Comparison of ENCODE assay signal across 10 cellular contexts in genomic region chr1:155892801-155893200, GRCh38. TPM values are rescaled to one million over a fixed set of nuclear protein-coding genes. Genes with fewer than 3 reads are reported as not detected.
A peak's percentile ranks its signal among the peaks of the same experiment; 100 is the strongest.
DNase-seq lines count a peak whose midpoint lies in the region; ATAC-seq, FAIRE-seq and TF ChIP-seq lines count a peak whose summit lies in the region.
"Had no signal": no experiment of that assay in that cellular context is flagged by ENCODE, and none has a peak within 500 bp of the region (broad histone marks: within the 10 kb centered on the region; RNA-seq: fewer than 3 reads in every experiment).

No MANE protein-coding gene starts in this region.

- no peak for DNase-seq in heart right ventricle
- DNase-seq in left cardiac atrium = no peak
- no peak for DNase-seq in K562 (ENCODE audit: extremely low read depth in 1 of 4, low spot score in 3 of 4)
- DNase-seq in left colon = no peak
- DNase-seq in upper lobe of left lung = no peak
- DNase-seq in stimulated activated CD4-positive, alpha-beta T cell treated with anti-CD3 and anti-CD28 coated beads, Interleukin-4, amount 100 ng/mL, for 1 hour = no peak
- DNase-seq in DMS114 treated with DMSO at 0.1 percent for 48 hours (lab: John Stamatoyannopoulos, UW; ENCODE audit: unreplicated experiment) = no peak
- DNase-seq: NCI-H1048 had no signal

- H3K36me3 ChIP-seq in heart right ventricle = peaks cover 0 to 35% (median 14%) of the 10 kb centered on the region in 9 donors
- peaks cover 12% of the 10 kb centered on the region for H3K36me3 ChIP-seq in K562 (ENCODE audit: control insufficient read depth, insufficient read depth, low read length)
- peaks cover 0 to 20% (median 15%) of the 10 kb centered on the region in 4 donors for H3K36me3 ChIP-seq in upper lobe of left lung

- no peaks in the 10 kb centered on the region for H4K20me1 ChIP-seq in K562 (replicated peaks; ENCODE audit: control insufficient read depth, insufficient read depth, low read length)

- intact Hi-C loops in heart right ventricle (cut with DNase I) (no loop called here), left cardiac atrium (cut with DNase I) (no loop called here), K562 (cut with micrococcal nuclease) (no loop called here), left colon (cut with DNase I, micrococcal nuclease) (no loop called here)

- no peak overlapping the region; a peak in 1 of 4 replicates for H3K9ac ChIP-seq in K562 (ENCODE audit: insufficient read depth in 1 of 2, low read depth in 2 of 2, low read length in 2 of 2)

- 57 to 59% methylated on average over 3 of the region's 3 CpGs for WGBS in heart right ventricle, 2 donors
- WGBS in K562 (ENCODE audit: insufficient coverage, low coverage, missing lambda C conversion rate) = 5% methylated on average over 3 of the region's 3 CpGs
- 36 to 57% methylated on average over 3 of the region's 3 CpGs for WGBS in upper lobe of left lung, 2 donors

- no peak overlapping the region for H2AFZ ChIP-seq in K562 (ENCODE audit: low read depth, low read length)

- H3K9me3 ChIP-seq in heart right ventricle (no peaks in the 10 kb centered on the region), K562 (replicated peaks; ENCODE audit: control insufficient read depth, insufficient read depth, low read depth, low read length) (no peaks in the 10 kb centered on the region), upper lobe of left lung (no peaks in the 10 kb centered on the region)

- H3K27me3 ChIP-seq in heart right ventricle (no peaks in the 10 kb centered on the region), K562 (ENCODE audit: control insufficient read depth in 2 of 2, insufficient read depth in 2 of 2, low read length in 2 of 2) (no peaks in the 10 kb centered on the region), upper lobe of left lung (no peaks in the 10 kb centered on the region)

- in situ Hi-C loops in K562 (cut with MboI) = no loop called here

- BruUV-seq in K562 (replicated peaks; lab: Mats Ljungman, UMichigan) = no TSS peak

- H3K4me3 ChIP-seq in heart right ventricle (no peak overlapping the region), K562 (no peak overlapping the region), upper lobe of left lung (no peak overlapping the region)

- CTCF ChIA-PET in K562 (lab: Yijun Ruan, JAX; ENCODE audit: low intra/inter-chr PET ratio) = no interaction called here

- no peaks in the 10 kb centered on the region for H3K79me2 ChIP-seq in K562 (ENCODE audit: control insufficient read depth, insufficient read depth, low read length)

- H3K4me1 ChIP-seq in heart right ventricle (peaks cover 0 to 34% (median 19%) of the 10 kb centered on the region in 9 donors), K562 (replicated peaks in 1 of 2; ENCODE audit: control insufficient read depth in 2 of 2, insufficient read depth in 2 of 2, low read length in 2 of 2) (peaks cover 0 to 4% of the 10 kb centered on the region in 2 experiments; a peak in 3 of 5 replicates), upper lobe of left lung (peaks cover 16 to 19% (median 18%) of the 10 kb centered on the region in 4 donors)

- TF ChIP-seq CTCF in heart right ventricle (IDR thresholded peaks at IDR 0.05) (no peak), K562 (IDR thresholded peaks at IDR 0.05 in 2 of 3, conservative IDR thresholded peaks at IDR 0.05 in 1 of 3; ENCODE audit: insufficient read depth in 2 of 3, low read depth in 1 of 3, low read length in 3 of 3) (no peak), upper lobe of left lung (IDR thresholded peaks at IDR 0.05) (no peak)

- TF ChIP-seq POLR2A in K562 (conservative IDR thresholded peaks at IDR 0.05) (no peak), upper lobe of left lung (IDR thresholded peaks at IDR 0.05) (no peak)

- FAIRE-seq in K562 (lab: Jason Lieb, UNC) = no peak

- TF ChIP-seq RAD21 in K562 (CRISPR knock-in tag; conservative IDR thresholded peaks at IDR 0.05 in 1 of 2, IDR thresholded peaks at IDR 0.05 in 1 of 2) = no peak

- no peak for TF ChIP-seq EP300 in K562 (IDR thresholded peaks at IDR 0.05; ENCODE audit: low read length)
- TF ChIP-seq EP300 in upper lobe of left lung (IDR thresholded peaks at IDR 0.05) = no peak

- no peaks in the 10 kb centered on the region for H3K9me1 ChIP-seq in K562 (ENCODE audit: control insufficient read depth, insufficient read depth, low read length)

- POLR2A ChIA-PET in K562 (lab: Yijun Ruan, JAX) = interaction anchor here (0.6 to 2.4 kb wide), 6 partner anchors 9 to 152 kb away, joined by 3 to 14 read pairs (median 4); partner anchors contain the start of gene KHDC4

- H3K27ac ChIP-seq in heart right ventricle (peak overlapping the region; percentile 44 to 85 (median 79)), K562 (ENCODE audit: extremely low read depth, low read depth, low read length) (no peak overlapping the region), upper lobe of left lung (peak overlapping the region; percentile 50 to 79 (median 74))
- H3K27ac ChIP-seq: C4-2B had no signal

- H3K4me2 ChIP-seq in K562 (ENCODE audit: insufficient read depth, low read length) = no peak overlapping the region

- no peak for ATAC-seq in heart right ventricle
- ATAC-seq in left cardiac atrium = no peak
- ATAC-seq in K562 = no peak; the same call in 2 of the 3 replicates
- peak; percentile 36 for ATAC-seq in left colon
- peak in 1 of 2 donors; percentile 55 for ATAC-seq in upper lobe of left lung (ENCODE audit: low FRiP score in 2 of 2)
- no peak for ATAC-seq in GM19328 (IDR thresholded peaks at IDR 0.05; ENCODE audit: unreplicated experiment)

RNA-seq across cellular contexts. Expression of gene RIT1, which starts 18.3 kb away (rescaled TPM):
- total RNA-seq in heart right ventricle (10 to 100 TPM; 12.8 to 32.3 (median 21.9) TPM), left cardiac atrium (10 to 100 TPM; 23.1 to 26.1 TPM), K562 (2014; rRNA removed) (13.5 and 15.8 TPM in 2 replicates), K562 (2014; rRNA removed; fragmentation: Illumina TruSeq; extraction: Trizol) (24.9 and 28.8 TPM in 2 replicates), K562 (2015; rRNA removed; fragmentation: Illumina TruSeq; extraction: Trizol) (18.7 and 20.0 TPM in 2 replicates), K562 (2021) (22.9 and 23.1 TPM in 2 replicates), left colon (10 to 100 TPM; 21.5 to 26.3 TPM), upper lobe of left lung (10 to 100 TPM; 26.3 to 67.1 (median 45.1) TPM)
- polyA plus RNA-seq in heart right ventricle (10 to 100 TPM; 11.5 to 17.0 TPM), K562 (2011; rRNA removed) (41.7 and 57.6 TPM in 2 replicates), K562 (2014; fragmentation: Illumina TruSeq; extraction: Trizol) (20.8 and 21.2 TPM in 2 replicates), K562 (2014; fragmentation: Nextera tagmentation; extraction: Ambion mirVana) (10 to 100 TPM; 53.7 to 57.1 TPM), K562 (2014; rRNA removed) (19.3 and 20.4 TPM in 2 replicates)
- total RNA-seq in K562 (2011; cell fraction: chromatin; rRNA removed; ENCODE audit: low replicate concordance) = 32.5 and 66.4 TPM in 2 replicates
- total RNA-seq in K562 (2011; cell fraction: nucleolus; rRNA removed) = 13.3 and 18.2 TPM in 2 replicates
- 42.4 and 55.2 TPM in 2 replicates for total RNA-seq in K562 (2011; cell fraction: nucleoplasm; rRNA removed)
- polyA plus RNA-seq in K562 (2011; cell fraction: cytosol; rRNA removed) = 28.1 and 47.4 TPM in 2 replicates
- polyA plus RNA-seq in K562 (2011; cell fraction: nucleus; rRNA removed) = 18.1 and 27.5 TPM in 2 replicates
- polyA plus RNA-seq in K562 (2012) = 18.3 and 23.8 TPM in 2 replicates
- polyA minus RNA-seq in K562 (2011; rRNA and poly(A)+ RNA removed) = 56.7 and 64.0 TPM in 2 replicates
- polyA minus RNA-seq in K562 (2011; cell fraction: cytosol; rRNA and poly(A)+ RNA removed) = 13.1 and 20.2 TPM in 2 replicates
- polyA minus RNA-seq in K562 (2011; cell fraction: nucleus; rRNA and poly(A)+ RNA removed) = 6.7 and 13.2 TPM in 2 replicates

RNA-seq across cellular contexts. Expression of gene SYT11, which starts 33.4 kb away (rescaled TPM):
- total RNA-seq in heart right ventricle (10 to 100 TPM in 9 of 10 donors, 1 to 10 TPM in 1; 9.2 to 19.4 (median 12.8) TPM), left cardiac atrium (10 to 100 TPM in 1 of 2 donors, 1 to 10 TPM in 1; 9.9 to 16.5 TPM), K562 (2014; rRNA removed) (0.05 and 0.12 TPM in 2 replicates), K562 (2014; rRNA removed; fragmentation: Illumina TruSeq; extraction: Trizol) (0.07 and 0.13 TPM in 2 replicates), K562 (2015; rRNA removed; fragmentation: Illumina TruSeq; extraction: Trizol) (0.11 TPM in 2 replicates), K562 (2021) (0.18 and 0.20 TPM in 2 replicates), left colon (1 to 10 TPM; 1.8 to 4.2 TPM), upper lobe of left lung (10 to 100 TPM in 1 of 6 donors, 1 to 10 TPM in 5; 3.1 to 12.1 (median 7.8) TPM)
- polyA plus RNA-seq in heart right ventricle (1 to 10 TPM; 1.8 to 9.5 TPM), K562 (2011; rRNA removed) (0.17 and 0.26 TPM in 2 replicates), K562 (2014; fragmentation: Illumina TruSeq; extraction: Trizol) (0.13 and 0.19 TPM in 2 replicates), K562 (2014; fragmentation: Nextera tagmentation; extraction: Ambion mirVana) (under 1 TPM; 0.08 to 0.11 TPM), K562 (2014; rRNA removed) (0.05 and 0.11 TPM in 2 replicates)
- total RNA-seq in K562 (2011; cell fraction: chromatin; rRNA removed; ENCODE audit: low replicate concordance) = 0.25 and 0.39 TPM in 2 replicates
- 0.39 and 0.67 TPM in 2 replicates for total RNA-seq in K562 (2011; cell fraction: nucleolus; rRNA removed)
- total RNA-seq in K562 (2011; cell fraction: nucleoplasm; rRNA removed) = 0.81 and 0.84 TPM in 2 replicates
- 0.16 and 0.24 TPM in 2 replicates for polyA plus RNA-seq in K562 (2011; cell fraction: cytosol; rRNA removed)
- polyA plus RNA-seq in K562 (2011; cell fraction: nucleus; rRNA removed) = 0.09 and 0.13 TPM in 2 replicates
- polyA plus RNA-seq in K562 (2012) = 0.07 and 0.17 TPM in 2 replicates
- 0.25 and 0.36 TPM in 2 replicates for polyA minus RNA-seq in K562 (2011; rRNA and poly(A)+ RNA removed)
- not detected in 2 replicates for polyA minus RNA-seq in K562 (2011; cell fraction: cytosol; rRNA and poly(A)+ RNA removed)
- polyA minus RNA-seq in K562 (2011; cell fraction: nucleus; rRNA and poly(A)+ RNA removed) = 0.11 TPM in 1 of 2 replicates, not detected in the other

RNA-seq across cellular contexts. Expression of gene GON4L, which starts 35.8 kb away (rescaled TPM):
- total RNA-seq in heart right ventricle (10 to 100 TPM; 21.6 to 30.7 (median 28.1) TPM), left cardiac atrium (10 to 100 TPM; 22.2 to 28.4 TPM), K562 (2014; rRNA removed) (29.0 and 30.0 TPM in 2 replicates), K562 (2014; rRNA removed; fragmentation: Illumina TruSeq; extraction: Trizol) (35.5 and 40.1 TPM in 2 replicates), K562 (2015; rRNA removed; fragmentation: Illumina TruSeq; extraction: Trizol) (33.6 and 34.3 TPM in 2 replicates), K562 (2021) (42.6 and 47.4 TPM in 2 replicates), left colon (10 to 100 TPM; 38.2 to 41.2 TPM), upper lobe of left lung (100 to 1,000 TPM in 1 of 6 donors, 10 to 100 TPM in 5; 28.9 to 160 (median 46.3) TPM)
- polyA plus RNA-seq in heart right ventricle (10 to 100 TPM in 1 of 2 donors, 1 to 10 TPM in 1; 8.8 to 25.5 TPM), K562 (2011; rRNA removed) (32.4 and 40.4 TPM in 2 replicates), K562 (2014; fragmentation: Illumina TruSeq; extraction: Trizol) (35.1 and 37.4 TPM in 2 replicates), K562 (2014; fragmentation: Nextera tagmentation; extraction: Ambion mirVana) (10 to 100 TPM; 20.2 to 38.9 TPM), K562 (2014; rRNA removed) (32.1 and 33.0 TPM in 2 replicates)
- 217 and 320 TPM in 2 replicates for total RNA-seq in K562 (2011; cell fraction: chromatin; rRNA removed; ENCODE audit: low replicate concordance)
- total RNA-seq in K562 (2011; cell fraction: nucleolus; rRNA removed) = 111 and 118 TPM in 2 replicates
- total RNA-seq in K562 (2011; cell fraction: nucleoplasm; rRNA removed) = 136 and 172 TPM in 2 replicates
- 21.5 and 30.7 TPM in 2 replicates for polyA plus RNA-seq in K562 (2011; cell fraction: cytosol; rRNA removed)
- 98.2 and 114 TPM in 2 replicates for polyA plus RNA-seq in K562 (2011; cell fraction: nucleus; rRNA removed)
- 27.5 and 34.2 TPM in 2 replicates for polyA plus RNA-seq in K562 (2012)
- 69.6 and 96.4 TPM in 2 replicates for polyA minus RNA-seq in K562 (2011; rRNA and poly(A)+ RNA removed)
- 19.7 and 23.2 TPM in 2 replicates for polyA minus RNA-seq in K562 (2011; cell fraction: cytosol; rRNA and poly(A)+ RNA removed)
- 38.9 and 68.0 TPM in 2 replicates for polyA minus RNA-seq in K562 (2011; cell fraction: nucleus; rRNA and poly(A)+ RNA removed)

RNA-seq across cellular contexts. Expression of gene KHDC4, which starts 41.4 kb away (rescaled TPM):
- total RNA-seq in heart right ventricle (10 to 100 TPM; 17.6 to 30.3 (median 22.0) TPM), left cardiac atrium (10 to 100 TPM; 21.0 to 27.8 TPM), K562 (2014; rRNA removed) (65.6 and 72.9 TPM in 2 replicates), K562 (2014; rRNA removed; fragmentation: Illumina TruSeq; extraction: Trizol) (65.2 and 75.1 TPM in 2 replicates), K562 (2015; rRNA removed; fragmentation: Illumina TruSeq; extraction: Trizol) (75.3 and 77.3 TPM in 2 replicates), K562 (2021) (62.9 and 64.9 TPM in 2 replicates), left colon (10 to 100 TPM; 45.6 to 54.1 TPM), upper lobe of left lung (100 to 1,000 TPM in 1 of 6 donors, 10 to 100 TPM in 5; 30.4 to 105 (median 37.6) TPM)
- polyA plus RNA-seq in heart right ventricle (10 to 100 TPM; 14.3 to 33.8 TPM), K562 (2011; rRNA removed) (185 and 202 TPM in 2 replicates), K562 (2014; fragmentation: Illumina TruSeq; extraction: Trizol) (61.5 and 78.8 TPM in 2 replicates), K562 (2014; fragmentation: Nextera tagmentation; extraction: Ambion mirVana) (10 to 100 TPM; 12.1 to 14.4 TPM), K562 (2014; rRNA removed) (127 and 132 TPM in 2 replicates)
- total RNA-seq in K562 (2011; cell fraction: chromatin; rRNA removed; ENCODE audit: low replicate concordance) = 514 and 559 TPM in 2 replicates
- total RNA-seq in K562 (2011; cell fraction: nucleolus; rRNA removed) = 287 and 289 TPM in 2 replicates
- 287 and 343 TPM in 2 replicates for total RNA-seq in K562 (2011; cell fraction: nucleoplasm; rRNA removed)
- polyA plus RNA-seq in K562 (2011; cell fraction: cytosol; rRNA removed) = 110 and 164 TPM in 2 replicates
- 419 and 448 TPM in 2 replicates for polyA plus RNA-seq in K562 (2011; cell fraction: nucleus; rRNA removed)
- polyA plus RNA-seq in K562 (2012) = 38.0 and 62.2 TPM in 2 replicates
- 193 and 248 TPM in 2 replicates for polyA minus RNA-seq in K562 (2011; rRNA and poly(A)+ RNA removed)
- polyA minus RNA-seq in K562 (2011; cell fraction: cytosol; rRNA and poly(A)+ RNA removed) = 69.5 and 86.4 TPM in 2 replicates
- 101 and 173 TPM in 2 replicates for polyA minus RNA-seq in K562 (2011; cell fraction: nucleus; rRNA and poly(A)+ RNA removed)

RNA-seq across cellular contexts. Expression of gene RXFP4, which starts 48.6 kb away (rescaled TPM):
- total RNA-seq in heart right ventricle (not detected), left cardiac atrium (not detected), K562 (2014; rRNA removed) (0.64 TPM in 1 of 2 replicates, not detected in the other), K562 (2014; rRNA removed; fragmentation: Illumina TruSeq; extraction: Trizol) (not detected in 2 replicates), K562 (2015; rRNA removed; fragmentation: Illumina TruSeq; extraction: Trizol) (not detected in 2 replicates), K562 (2021) (not detected in 2 replicates), left colon (1 to 10 TPM; 5.2 to 5.6 TPM), upper lobe of left lung (not detected)
- polyA plus RNA-seq in heart right ventricle (under 1 TPM in 1 of 2 donors, not detected in 1; 0.04 TPM), K562 (2011; rRNA removed) (not detected in 2 replicates), K562 (2014; fragmentation: Illumina TruSeq; extraction: Trizol) (not detected in 2 replicates), K562 (2014; fragmentation: Nextera tagmentation; extraction: Ambion mirVana) (not detected), K562 (2014; rRNA removed) (not detected in 2 replicates)
- 0.42 TPM in 1 of 2 replicates, not detected in the other for total RNA-seq in K562 (2011; cell fraction: chromatin; rRNA removed; ENCODE audit: low replicate concordance)
- total RNA-seq in K562 (2011; cell fraction: nucleolus; rRNA removed) = not detected in 2 replicates
- total RNA-seq in K562 (2011; cell fraction: nucleoplasm; rRNA removed) = 0.29 TPM in 1 of 2 replicates, not detected in the other
- polyA plus RNA-seq in K562 (2011; cell fraction: cytosol; rRNA removed) = not detected in 2 replicates
- not detected in 2 replicates for polyA plus RNA-seq in K562 (2011; cell fraction: nucleus; rRNA removed)
- not detected in 2 replicates for polyA plus RNA-seq in K562 (2012)
- not detected in 2 replicates for polyA minus RNA-seq in K562 (2011; rRNA and poly(A)+ RNA removed)
- not detected in 2 replicates for polyA minus RNA-seq in K562 (2011; cell fraction: cytosol; rRNA and poly(A)+ RNA removed)
- polyA minus RNA-seq in K562 (2011; cell fraction: nucleus; rRNA and poly(A)+ RNA removed) = not detected in 2 replicates
